ENCODE assay signal across 1 cellular context in the genomic region with DNA sequence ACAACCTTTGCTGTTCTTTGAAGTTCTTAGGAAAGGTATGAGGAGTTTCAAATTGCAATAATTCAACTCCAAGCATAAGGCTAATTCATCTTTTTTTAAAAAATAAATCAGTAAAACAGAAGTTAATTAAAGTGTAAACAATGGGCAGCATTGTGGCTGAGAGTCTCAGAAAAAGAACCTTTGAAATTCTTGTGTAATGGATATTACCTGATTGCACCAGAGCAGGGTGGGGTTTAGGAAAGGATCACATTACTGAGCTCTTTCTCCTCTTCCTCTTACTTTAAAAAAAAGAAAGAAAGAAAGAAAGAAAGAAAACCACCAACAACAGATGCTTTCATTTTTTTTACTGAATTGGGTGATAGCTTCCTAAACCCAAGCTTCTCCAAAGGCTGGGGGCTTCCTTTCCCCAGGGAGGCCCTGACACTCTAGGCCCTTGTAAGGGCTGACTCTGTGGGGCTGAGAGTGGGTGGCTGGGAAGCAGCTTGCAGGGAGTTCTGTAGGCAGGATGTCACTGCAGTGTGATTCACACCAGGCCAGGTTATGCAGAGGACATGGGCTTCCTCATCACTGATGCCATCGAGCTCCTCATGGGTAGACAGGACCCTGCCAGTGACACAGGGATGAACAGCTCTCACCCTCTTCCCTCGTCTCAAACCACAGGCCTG.
TF ChIP-seq lines count a peak whose summit lies in the region.

No MANE protein-coding gene starts in this region.

TF ChIP-seq in Ishikawa, 13 proteins besides CTCF, POLR2A, EP300 and RAD21 (continued from another document):
- TF ChIP-seq CEBPB (IDR thresholded peaks at IDR 0.05), result peak; percentile 94
- 0 out of 2 replicates have a peak, but pooled peaks have one; percentile 35 for TF ChIP-seq TCF12 (IDR thresholded peaks at IDR 0.05; ENCODE audit: low read depth)
- TF ChIP-seq YY1 (IDR thresholded peaks at IDR 0.05; ENCODE audit: low read depth), result no peak
- no peak for TF ChIP-seq ZBTB7A (IDR thresholded peaks at IDR 0.05; ENCODE audit: low read depth)
- no peak for TF ChIP-seq CREB1 (IDR thresholded peaks at IDR 0.05; ENCODE audit: low read depth)
- no peak for TF ChIP-seq EGR1 (IDR thresholded peaks at IDR 0.05)
- TF ChIP-seq, protein P1, sequence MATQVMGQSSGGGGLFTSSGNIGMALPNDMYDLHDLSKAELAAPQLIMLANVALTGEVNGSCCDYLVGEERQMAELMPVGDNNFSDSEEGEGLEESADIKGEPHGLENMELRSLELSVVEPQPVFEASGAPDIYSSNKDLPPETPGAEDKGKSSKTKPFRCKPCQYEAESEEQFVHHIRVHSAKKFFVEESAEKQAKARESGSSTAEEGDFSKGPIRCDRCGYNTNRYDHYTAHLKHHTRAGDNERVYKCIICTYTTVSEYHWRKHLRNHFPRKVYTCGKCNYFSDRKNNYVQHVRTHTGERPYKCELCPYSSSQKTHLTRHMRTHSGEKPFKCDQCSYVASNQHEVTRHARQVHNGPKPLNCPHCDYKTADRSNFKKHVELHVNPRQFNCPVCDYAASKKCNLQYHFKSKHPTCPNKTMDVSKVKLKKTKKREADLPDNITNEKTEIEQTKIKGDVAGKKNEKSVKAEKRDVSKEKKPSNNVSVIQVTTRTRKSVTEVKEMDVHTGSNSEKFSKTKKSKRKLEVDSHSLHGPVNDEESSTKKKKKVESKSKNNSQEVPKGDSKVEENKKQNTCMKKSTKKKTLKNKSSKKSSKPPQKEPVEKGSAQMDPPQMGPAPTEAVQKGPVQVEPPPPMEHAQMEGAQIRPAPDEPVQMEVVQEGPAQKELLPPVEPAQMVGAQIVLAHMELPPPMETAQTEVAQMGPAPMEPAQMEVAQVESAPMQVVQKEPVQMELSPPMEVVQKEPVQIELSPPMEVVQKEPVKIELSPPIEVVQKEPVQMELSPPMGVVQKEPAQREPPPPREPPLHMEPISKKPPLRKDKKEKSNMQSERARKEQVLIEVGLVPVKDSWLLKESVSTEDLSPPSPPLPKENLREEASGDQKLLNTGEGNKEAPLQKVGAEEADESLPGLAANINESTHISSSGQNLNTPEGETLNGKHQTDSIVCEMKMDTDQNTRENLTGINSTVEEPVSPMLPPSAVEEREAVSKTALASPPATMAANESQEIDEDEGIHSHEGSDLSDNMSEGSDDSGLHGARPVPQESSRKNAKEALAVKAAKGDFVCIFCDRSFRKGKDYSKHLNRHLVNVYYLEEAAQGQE (IDR thresholded peaks at IDR 0.05; ENCODE audit: low read depth), result no peak
- TF ChIP-seq FOXM1 (IDR thresholded peaks at IDR 0.05; ENCODE audit: borderline replicate concordance, low read depth), result no peak
- TF ChIP-seq, protein P2, sequence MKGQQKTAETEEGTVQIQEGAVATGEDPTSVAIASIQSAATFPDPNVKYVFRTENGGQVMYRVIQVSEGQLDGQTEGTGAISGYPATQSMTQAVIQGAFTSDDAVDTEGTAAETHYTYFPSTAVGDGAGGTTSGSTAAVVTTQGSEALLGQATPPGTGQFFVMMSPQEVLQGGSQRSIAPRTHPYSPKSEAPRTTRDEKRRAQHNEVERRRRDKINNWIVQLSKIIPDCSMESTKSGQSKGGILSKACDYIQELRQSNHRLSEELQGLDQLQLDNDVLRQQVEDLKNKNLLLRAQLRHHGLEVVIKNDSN (IDR thresholded peaks at IDR 0.05), result no peak
- peak; percentile 39; the same call in 1 of the 2 replicates for TF ChIP-seq TEAD4 (IDR thresholded peaks at IDR 0.05)
